21 cellular contexts compared by ENCODE assay signal in the genomic region with DNA sequence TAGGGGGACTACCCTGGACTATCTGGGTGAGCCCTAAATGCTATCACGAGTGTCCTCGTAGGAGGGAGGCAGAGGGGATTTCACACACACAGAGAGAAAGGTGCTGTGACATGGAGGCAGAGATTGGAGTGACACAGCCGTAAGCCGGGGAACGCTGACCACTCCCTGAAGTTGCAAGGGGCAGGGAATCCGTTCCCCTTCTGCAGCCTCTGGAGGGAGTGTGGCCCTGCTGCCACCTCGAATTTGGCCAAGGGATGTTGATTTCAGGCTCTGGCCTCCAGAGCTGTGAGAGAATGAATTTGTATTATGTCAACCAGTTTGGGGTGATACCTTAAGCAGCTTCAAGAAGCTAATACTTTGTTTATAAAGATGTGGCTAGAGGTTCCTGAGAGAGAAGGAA.
DNase-seq lines count a peak whose midpoint lies in the region; ATAC-seq and TF ChIP-seq lines count a peak whose summit lies in the region.
"Had no signal": no experiment of that assay in that cellular context is flagged by ENCODE, and none has a peak within 500 bp of the region (broad histone marks: within the 10 kb centered on the region; RNA-seq: fewer than 3 reads in every experiment).

No MANE protein-coding gene starts in this region.

- no peaks in the 10 kb centered on the region for H3K4me1 Mint-ChIP-seq in endodermal cell
- H3K4me1 Mint-ChIP-seq: CD8-positive, alpha-beta memory T cell had no signal

- peaks cover 28% of the 10 kb centered on the region for H3K27me3 ChIP-seq in left ventricle myocardium inferior (ENCODE audit: low read depth)
- peaks cover 4% of the 10 kb centered on the region; the same call in 1 of the 2 replicates for H3K27me3 ChIP-seq in H7 (ENCODE audit: control insufficient read depth, insufficient read depth, low read length)
- H3K27me3 ChIP-seq in endodermal cell (ENCODE audit: control insufficient read depth, insufficient read depth, low read length, poor library complexity, severe bottlenecking): peaks cover 13% of the 10 kb centered on the region
- H3K27me3 ChIP-seq in upper lobe of right lung: peaks cover 5% of the 10 kb centered on the region

- no peaks in the 10 kb centered on the region for H3K36me3 Mint-ChIP-seq in endodermal cell (ENCODE audit: low read depth)
- H3K36me3 Mint-ChIP-seq: CD8-positive, alpha-beta memory T cell had no signal

- H3K4me3 ChIP-seq in left ventricle myocardium inferior: no peak overlapping the region
- H3K4me3 ChIP-seq in H7 (ENCODE audit: insufficient read depth, low read depth, low read length): no peak overlapping the region
- H3K4me3 ChIP-seq in endodermal cell (ENCODE audit: low read length): no peak overlapping the region
- no peak overlapping the region for H3K4me3 ChIP-seq in upper lobe of right lung
- H3K4me3 ChIP-seq: A549, SK-N-MC had no signal

- H3K9me3 ChIP-seq in left ventricle myocardium inferior (replicated peaks) (no peaks in the 10 kb centered on the region), endodermal cell (ENCODE audit: control insufficient read depth, low read length) (no peaks in the 10 kb centered on the region), upper lobe of right lung (no peaks in the 10 kb centered on the region)
- H3K9me3 ChIP-seq: A549 had no signal

- H3K27ac Mint-ChIP-seq in endodermal cell: no peak overlapping the region
- H3K27ac Mint-ChIP-seq: CD8-positive, alpha-beta memory T cell had no signal

- no peak for ATAC-seq in upper lobe of right lung
- no peak for ATAC-seq in GM21390 (IDR thresholded peaks at IDR 0.05; ENCODE audit: unreplicated experiment)
- no peak for ATAC-seq in HG03135 (IDR thresholded peaks at IDR 0.05; ENCODE audit: unreplicated experiment)
- ATAC-seq: A549, HCT116, Panc1 had no signal

- H3K4me3 Mint-ChIP-seq in endodermal cell: no peak overlapping the region
- H3K4me3 Mint-ChIP-seq: CD8-positive, alpha-beta memory T cell had no signal

- H3K36me3 ChIP-seq in left ventricle myocardium inferior (no peaks in the 10 kb centered on the region), H7 (replicated peaks; ENCODE audit: control insufficient read depth, insufficient read depth, low read length) (no peaks in the 10 kb centered on the region), endodermal cell (ENCODE audit: control insufficient read depth, insufficient read depth, low read length) (no peaks in the 10 kb centered on the region), upper lobe of right lung (no peaks in the 10 kb centered on the region)

- no peak overlapping the region for H3K9ac ChIP-seq in endodermal cell (ENCODE audit: extremely low read depth, low read length, poor library complexity, severe bottlenecking)

- no peaks in the 10 kb centered on the region for H3K9me3 Mint-ChIP-seq in endodermal cell

- 74 to 83% methylated on average over 5 to 7 of the region's 7 CpGs for WGBS in endodermal cell (ENCODE audit: insufficient coverage in 1 of 2, insufficient read length in 1 of 2), 2 experiments

- intact Hi-C loops in left ventricle myocardium inferior (cut with micrococcal nuclease): no loop called here
- intact Hi-C loops in cardiac septum (cut with DNase I): loop anchor here (5.0 kb wide), 1 partner anchor 66 kb away; no protein-coding TSS in a partner anchor
- intact Hi-C loops in upper lobe of right lung (cut with DNase I): no loop called here

- H3K27me3 Mint-ChIP-seq in endodermal cell (ENCODE audit: insufficient read depth): peaks cover 30% of the 10 kb centered on the region

- H3K27ac ChIP-seq in left ventricle myocardium inferior (replicated peaks) (peak overlapping the region; percentile 85), endodermal cell (ENCODE audit: low read depth, low read length) (no peak overlapping the region), upper lobe of right lung (no peak overlapping the region)
- H3K27ac ChIP-seq: A549, RWPE1, SK-N-MC had no signal

- TF ChIP-seq CTCF in left ventricle myocardium inferior (IDR thresholded peaks at IDR 0.05; ENCODE audit: borderline replicate concordance) (no peak), endodermal cell (conservative IDR thresholded peaks at IDR 0.05) (no peak), upper lobe of right lung (IDR thresholded peaks at IDR 0.05) (no peak)

- H3K4me1 ChIP-seq in left ventricle myocardium inferior (peaks cover 39% of the 10 kb centered on the region), endodermal cell (ENCODE audit: control insufficient read depth, insufficient read depth, low read length) (no peaks in the 10 kb centered on the region), upper lobe of right lung (no peaks in the 10 kb centered on the region)

- DNase-seq in left ventricle myocardium inferior (no peak), cardiac septum (ENCODE audit: low spot score) (no peak), H7 (peak; percentile 37), endodermal cell (peak; percentile 42), upper lobe of right lung (peak; percentile 11)
- DNase-seq: C1 segment of cervical spinal cord; CD8-positive, alpha-beta memory T cell; DMS 273 treated with DMSO at 0.1 percent for 48 hours; EL; GF-D8; NCI-H1048; NCI-H1417; NCI-H526 treated with DMSO at 0.1 percent for 48 hours; SIG-M5 had no signal

Comparison
In these comparisons a context has a peak if more than half of its experiments do, and no peak if none do; other contexts are left out.
1. DNase-seq: peak in H7 (single experiment), endodermal cell (single experiment) and upper lobe of right lung (single experiment); none in left ventricle myocardium inferior (single experiment) and cardiac septum (single experiment).